1 cellular context compared by ENCODE assay signal in the genomic region with DNA sequence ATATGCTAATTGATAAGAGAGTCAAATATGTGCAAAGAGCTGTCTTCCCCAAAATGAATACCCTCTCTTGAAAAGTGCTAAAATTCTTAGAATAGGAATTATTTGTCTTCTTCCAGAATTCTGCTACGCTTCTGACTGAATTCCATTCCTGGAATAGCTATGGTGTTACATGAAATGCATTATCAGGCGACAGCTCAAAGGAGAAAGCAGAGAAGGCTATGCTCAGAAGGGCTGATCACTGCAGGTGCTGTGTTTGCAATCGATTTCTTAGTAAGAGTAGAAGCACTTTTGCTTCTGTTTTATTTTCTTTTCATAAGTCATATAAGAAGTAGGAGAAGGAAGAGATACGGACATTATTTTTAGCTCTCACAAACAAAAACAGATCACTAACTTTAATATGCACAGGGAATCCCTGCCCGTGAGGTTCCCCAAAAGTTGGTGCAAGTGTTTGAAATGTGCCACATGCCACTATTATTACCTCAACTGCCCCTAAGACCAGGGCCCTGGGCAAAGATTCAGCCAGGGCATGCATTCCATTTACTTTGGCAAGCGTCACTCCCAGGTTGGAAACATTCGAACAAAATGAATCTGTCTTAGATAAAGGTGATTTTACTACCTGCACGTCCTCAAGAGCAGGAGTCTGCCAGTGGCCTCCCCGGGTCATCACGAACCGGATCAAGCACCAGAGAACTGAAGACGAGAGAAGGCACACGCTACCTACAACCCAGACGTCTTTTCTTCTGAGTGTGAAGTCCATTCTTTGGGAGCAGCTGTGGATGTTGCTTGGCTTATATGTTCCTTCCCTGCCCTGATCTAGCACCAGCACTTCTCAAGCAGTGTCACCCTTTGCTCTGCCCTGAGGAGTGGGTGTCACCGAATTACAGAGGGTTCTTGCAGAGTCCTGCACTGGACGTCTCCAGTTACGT.
TF ChIP-seq lines count a peak whose summit lies in the region.

No MANE protein-coding gene starts in this region.

TF ChIP-seq in H1, 55 proteins besides CTCF, POLR2A, EP300 and RAD21:
- TF ChIP-seq CREB1 (IDR thresholded peaks at IDR 0.05), result no peak
- TF ChIP-seq NANOG (IDR thresholded peaks at IDR 0.05; ENCODE audit: insufficient read depth, low read depth, low read length, poor library complexity, severe bottlenecking), result no peak
- TF ChIP-seq EZH2 (IDR thresholded peaks at IDR 0.05; ENCODE audit: low read depth, low read length, severe bottlenecking), result no peak
- TF ChIP-seq ATF2 (IDR thresholded peaks at IDR 0.05; ENCODE audit: low read length), result no peak
- no peak for TF ChIP-seq ZNF274 (IDR thresholded peaks at IDR 0.05; ENCODE audit: borderline replicate concordance, extremely low read depth, low read length)
- TF ChIP-seq, protein P1, sequence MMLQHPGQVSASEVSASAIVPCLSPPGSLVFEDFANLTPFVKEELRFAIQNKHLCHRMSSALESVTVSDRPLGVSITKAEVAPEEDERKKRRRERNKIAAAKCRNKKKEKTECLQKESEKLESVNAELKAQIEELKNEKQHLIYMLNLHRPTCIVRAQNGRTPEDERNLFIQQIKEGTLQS (IDR thresholded peaks at IDR 0.05; ENCODE audit: insufficient read depth, low read depth, low read length), result no peak
- no peak for TF ChIP-seq SRF (IDR thresholded peaks at IDR 0.05; ENCODE audit: low read depth, low read length)
- TF ChIP-seq SP1 (IDR thresholded peaks at IDR 0.05; ENCODE audit: low read depth, low read length), result no peak
- no peak for TF ChIP-seq SIRT6 (IDR thresholded peaks at IDR 0.05; ENCODE audit: low read length)
- no peak for TF ChIP-seq CBX8 (IDR thresholded peaks at IDR 0.05; ENCODE audit: borderline replicate concordance, low read depth, low read length)
- no peak for TF ChIP-seq POU5F1 (IDR thresholded peaks at IDR 0.05; ENCODE audit: low read depth, low read length)
- TF ChIP-seq, protein P2, sequence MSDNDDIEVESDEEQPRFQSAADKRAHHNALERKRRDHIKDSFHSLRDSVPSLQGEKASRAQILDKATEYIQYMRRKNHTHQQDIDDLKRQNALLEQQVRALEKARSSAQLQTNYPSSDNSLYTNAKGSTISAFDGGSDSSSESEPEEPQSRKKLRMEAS (IDR thresholded peaks at IDR 0.05), result no peak
- TF ChIP-seq SIN3A (conservative IDR thresholded peaks at IDR 0.05 in 1 of 2, IDR thresholded peaks at IDR 0.05 in 1 of 2; ENCODE audit: low read depth in 1 of 2, low read length in 2 of 2), result no peak
- TF ChIP-seq RBBP5 (IDR thresholded peaks at IDR 0.05; ENCODE audit: borderline replicate concordance, low read depth, low read length), result no peak
- no peak for TF ChIP-seq KDM5A (IDR thresholded peaks at IDR 0.05; ENCODE audit: low read length)
- TF ChIP-seq SP4 (IDR thresholded peaks at IDR 0.05; ENCODE audit: low read length), result no peak
- no peak for TF ChIP-seq TAF7 (optimal IDR thresholded peaks at IDR 0.05; ENCODE audit: borderline replicate concordance, low read depth, low read length)
- no peak for TF ChIP-seq EGR1 (IDR thresholded peaks at IDR 0.05; ENCODE audit: borderline replicate concordance, low read depth, low read length)
